ENCODE assay signal across 8 cellular contexts in genomic region chr6:26187981-26188635, GRCh38.
DNase-seq lines count a peak whose midpoint lies in the region; ATAC-seq and TF ChIP-seq lines count a peak whose summit lies in the region.

No MANE protein-coding gene starts in this region.

- H3F3A ChIP-seq in SU-DHL-6 (ENCODE audit: insufficient read depth), result peaks cover 32% of the 10 kb centered on the region

- TF ChIP-seq POLR2A in heart left ventricle (IDR thresholded peaks at IDR 0.05), result no peak

- peak overlapping the region; percentile 53 for H3K9ac ChIP-seq in SU-DHL-6 (ENCODE audit: low read length)
- peak overlapping the region; percentile 73 to 86 for H3K9ac ChIP-seq in duodenal mucosa (ENCODE audit: low read depth in 1 of 2, low read length in 2 of 2)

- WGBS in heart left ventricle, 4 donors, result 9 to 17% (median 14%) methylated on average over 20 of the region's 20 CpGs

- H3K27me3 Mint-ChIP-seq in naive B cell, result no peaks in the 10 kb centered on the region

- peak overlapping the region in 11 of 12 donors; percentile 48 to 91 (median 74) for H3K27ac ChIP-seq in heart left ventricle
- peak overlapping the region; percentile 82 for H3K27ac ChIP-seq in SU-DHL-6 (ENCODE audit: low read depth, low read length)
- H3K27ac ChIP-seq in duodenal mucosa (ENCODE audit: low read depth, low read length), result peak overlapping the region; percentile 79

- H3K27me3 ChIP-seq in heart left ventricle (peaks cover 0 to 7% (median 0%) of the 10 kb centered on the region in 9 donors), SU-DHL-6 (ENCODE audit: low read length) (no peaks in the 10 kb centered on the region), duodenal mucosa (ENCODE audit: control insufficient read depth in 1 of 2, insufficient read depth in 2 of 2, low read length in 2 of 2) (no peaks in the 10 kb centered on the region)

- H2AFZ ChIP-seq in SU-DHL-6 (ENCODE audit: low read depth, low read length, severe bottlenecking), result peak overlapping the region; percentile 12

- H3K79me2 ChIP-seq in SU-DHL-6 (ENCODE audit: insufficient read depth, low read length), result no peaks in the 10 kb centered on the region

- H3K4me1 Mint-ChIP-seq in naive B cell, result peaks cover 26 to 38% (median 30%) of the 10 kb centered on the region in 3 donors

- H3K36me3 Mint-ChIP-seq in naive B cell, result no peaks in the 10 kb centered on the region

- no peak for TF ChIP-seq CTCF in heart left ventricle (IDR thresholded peaks at IDR 0.05)
- no peak for TF ChIP-seq CTCF in SU-DHL-6 (IDR thresholded peaks at IDR 0.05; ENCODE audit: insufficient read depth, low read length, poor library complexity, severe bottlenecking)

- intact Hi-C loops in heart left ventricle (cut with DNase I), result loop anchor here in 1 of 10 donors (10.0 kb wide), 1 partner anchor 97 kb away; a partner anchor contains a TSS
- intact Hi-C loops in left ventricle myocardium superior (cut with micrococcal nuclease), result no loop called here

- no peaks in the 10 kb centered on the region for H3K9me2 ChIP-seq in SU-DHL-6 (replicated peaks; ENCODE audit: insufficient read depth, low read length)

- H3K9me3 ChIP-seq in heart left ventricle, result no peaks in the 10 kb centered on the region
- no peaks in the 10 kb centered on the region for H3K9me3 ChIP-seq in SU-DHL-6 (ENCODE audit: insufficient read depth, low read length)
- no peaks in the 10 kb centered on the region for H3K9me3 ChIP-seq in duodenal mucosa (ENCODE audit: control insufficient read depth in 1 of 2, low read length in 2 of 2)

- ATAC-seq in heart left ventricle (peak in 1 of 4 donors; percentile 2), left ventricle myocardium superior (no peak), HG03520 (IDR thresholded peaks at IDR 0.05; ENCODE audit: unreplicated experiment) (peak; percentile 13), naive B cell (ENCODE audit: low read depth in 2 of 2) (no peak)

- H3K36me3 ChIP-seq in heart left ventricle (no peaks in the 10 kb centered on the region), SU-DHL-6 (ENCODE audit: low read length) (no peaks in the 10 kb centered on the region), duodenal mucosa (ENCODE audit: control insufficient read depth in 1 of 2, insufficient read depth in 2 of 2, low read length in 2 of 2) (no peaks in the 10 kb centered on the region)

- peak overlapping the region; percentile 55 for H3K4me2 ChIP-seq in SU-DHL-6 (ENCODE audit: low read depth, low read length, poor library complexity, severe bottlenecking)

- H3K9me3 Mint-ChIP-seq in naive B cell, result peaks cover 0 to 18% (median 6%) of the 10 kb centered on the region in 7 donors

- no peaks in the 10 kb centered on the region for H4K20me1 ChIP-seq in SU-DHL-6 (ENCODE audit: low read depth, low read length)

- H3K4me3 Mint-ChIP-seq in naive B cell, result peak overlapping the region; percentile 86 to 98 (median 96)

- peak overlapping the region; percentile 92 to 99 (median 97) for H3K27ac Mint-ChIP-seq in naive B cell

- DNase-seq in heart left ventricle, result no peak
- DNase-seq in left ventricle myocardium superior, result no peak
- DNase-seq in naive B cell, result no peak
- DNase-seq in retina, result no peak
- DNase-seq in Ammon's horn (ENCODE audit: low spot score), result no peak

- peaks cover 0 to 32% (median 10%) of the 10 kb centered on the region in 12 donors for H3K4me1 ChIP-seq in heart left ventricle
- peaks cover 16% of the 10 kb centered on the region in 2 donors for H3K4me1 ChIP-seq in duodenal mucosa (ENCODE audit: control insufficient read depth in 1 of 2, insufficient read depth in 2 of 2, low read length in 2 of 2)

- H3K4me3 ChIP-seq in heart left ventricle (peak overlapping the region; percentile 25 to 79 (median 59)), SU-DHL-6 (ENCODE audit: insufficient read depth, low read length, poor library complexity, severe bottlenecking) (peak overlapping the region; percentile 46), duodenal mucosa (ENCODE audit: low read depth in 1 of 2, low read length in 2 of 2) (peak overlapping the region; percentile 80 to 90)
